18 cellular contexts compared by ENCODE assay signal in the genomic region with DNA sequence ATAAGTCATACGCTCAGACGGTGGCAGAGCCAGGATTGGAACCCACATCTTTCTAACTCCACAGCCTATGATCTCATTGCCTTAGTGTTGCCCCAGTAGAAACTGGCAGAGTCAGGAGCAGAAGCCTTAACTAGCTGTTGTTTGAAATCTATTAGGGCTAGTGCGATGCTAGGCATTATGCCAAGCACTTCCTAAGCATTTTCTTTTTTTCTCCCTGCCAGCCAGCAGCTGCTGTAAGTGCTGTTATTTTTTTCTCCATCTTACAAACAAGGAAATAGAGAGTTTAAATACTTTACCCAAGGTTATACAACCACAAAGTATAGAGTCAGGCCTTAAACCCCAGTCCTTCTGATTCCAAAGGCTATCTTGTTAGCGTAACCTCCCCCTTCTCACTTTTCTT.
DNase-seq lines count a peak whose midpoint lies in the region; ATAC-seq lines count a peak whose summit lies in the region.
"Had no signal": no experiment of that assay in that cellular context is flagged by ENCODE, and none has a peak within 500 bp of the region (broad histone marks: within the 10 kb centered on the region; RNA-seq: fewer than 3 reads in every experiment).

No MANE protein-coding gene starts in this region.

- H3K27ac ChIP-seq in angular gyrus (ENCODE audit: low read depth, low read length) = peak overlapping the region; percentile 22
- H3K27ac ChIP-seq: BLaER1 treated with 17β-estradiol and CSF1 and Interleukin-3, amounts not matched to agents 10 nM and 100 nM; psoas muscle had no signal

- DNase-seq in DMS53 treated with DMSO at 0.1 percent for 48 hours (lab: John Stamatoyannopoulos, UW; ENCODE audit: unreplicated experiment) = peak; percentile 10
- DNase-seq in NCI-H2081 (lab: John Stamatoyannopoulos, UW) = peak; percentile 10 to 62
- peak; percentile 64 for DNase-seq in pons (ENCODE audit: low spot score)
- no peak for DNase-seq in activated T-cell treated with anti-CD3 and anti-CD28 coated beads for 4 hours
- no peak for DNase-seq in activated naive CD4-positive, alpha-beta T cell (lab: John Stamatoyannopoulos, UW)
- DNase-seq: activated T-cell treated with anti-CD3 and anti-CD28 coated beads, Interleukin-2, amount 50 U/mL, for 24 hours; DND-41; effector CD4-positive, alpha-beta T cell; HFFc6; kidney; NCI-H345; psoas muscle; stimulated activated naive B cell treated with anti-CD40 and anti-IgM and Interleukin-4, amounts not matched to agents 10 μg/mL and 1 μg/mL and 100 μg/mL, for 72 hours; trophoblast cell had no signal

- ATAC-seq in HG03108 (IDR thresholded peaks at IDR 0.05; ENCODE audit: unreplicated experiment) = no peak
- ATAC-seq: psoas muscle; Right ventricle myocardium inferior; stimulated activated naive B cell treated with anti-CD40 and anti-IgM and Interleukin-4, amounts not matched to agents 10 μg/mL and 1 μg/mL and 100 μg/mL, for 72 hours had no signal

Comparison
In these comparisons a context has a peak if more than half of its experiments do, and no peak if none do; other contexts are left out.
1. DNase-seq: peak in DMS53 treated with DMSO at 0.1 percent for 48 hours (single experiment), NCI-H2081 (2 of 2) and pons (single experiment); none in activated T-cell treated with anti-CD3 and anti-CD28 coated beads for 4 hours (single experiment) and activated naive CD4-positive, alpha-beta T cell (0 of 4).